1 cellular context compared by ENCODE assay signal in the genomic region with DNA sequence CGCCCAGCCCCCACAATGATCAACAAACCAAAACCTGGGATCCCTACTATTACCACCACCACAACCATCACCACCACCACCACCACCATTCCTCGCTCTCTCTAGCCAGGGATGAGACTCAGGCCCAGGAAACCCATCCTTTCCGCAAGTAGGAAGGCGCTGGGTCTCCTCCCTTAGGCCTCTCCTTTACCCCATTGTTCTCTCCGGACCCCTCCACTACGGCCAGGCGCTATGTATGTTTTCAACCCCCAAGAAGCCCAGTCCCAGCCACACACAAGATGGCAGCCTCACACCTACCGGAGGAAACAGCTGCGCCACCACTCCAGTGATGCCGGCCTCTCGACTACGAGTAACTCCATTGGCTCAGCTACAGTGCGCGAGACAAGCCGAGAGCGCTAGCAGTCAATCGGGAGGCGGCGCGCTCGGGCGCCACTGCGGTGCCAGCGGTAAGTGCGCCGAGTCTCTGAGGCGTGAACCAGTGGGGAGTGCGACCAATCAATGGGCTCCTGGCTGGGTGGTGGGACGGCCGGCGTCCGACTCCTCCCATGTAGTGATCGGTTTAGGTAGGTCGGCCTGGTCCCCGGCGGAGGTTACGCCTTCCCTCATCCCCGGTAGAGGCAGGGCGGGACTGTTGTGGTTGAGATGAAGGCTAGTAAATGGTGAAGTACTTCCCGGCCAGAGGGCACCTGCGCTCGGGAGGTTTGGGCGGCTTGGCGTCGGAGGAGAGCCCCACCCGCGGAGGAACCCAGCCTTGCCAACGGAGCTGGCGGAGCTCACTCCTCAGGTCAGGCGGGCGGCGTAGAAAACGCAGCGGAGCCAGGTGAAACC.
TF ChIP-seq lines count a peak whose summit lies in the region.

A gene (minus strand): TSS at position 376 of the 828 bp plus-strand sequence. CDS start 61,154 bp downstream, outside the sequence.
A gene with protein sequence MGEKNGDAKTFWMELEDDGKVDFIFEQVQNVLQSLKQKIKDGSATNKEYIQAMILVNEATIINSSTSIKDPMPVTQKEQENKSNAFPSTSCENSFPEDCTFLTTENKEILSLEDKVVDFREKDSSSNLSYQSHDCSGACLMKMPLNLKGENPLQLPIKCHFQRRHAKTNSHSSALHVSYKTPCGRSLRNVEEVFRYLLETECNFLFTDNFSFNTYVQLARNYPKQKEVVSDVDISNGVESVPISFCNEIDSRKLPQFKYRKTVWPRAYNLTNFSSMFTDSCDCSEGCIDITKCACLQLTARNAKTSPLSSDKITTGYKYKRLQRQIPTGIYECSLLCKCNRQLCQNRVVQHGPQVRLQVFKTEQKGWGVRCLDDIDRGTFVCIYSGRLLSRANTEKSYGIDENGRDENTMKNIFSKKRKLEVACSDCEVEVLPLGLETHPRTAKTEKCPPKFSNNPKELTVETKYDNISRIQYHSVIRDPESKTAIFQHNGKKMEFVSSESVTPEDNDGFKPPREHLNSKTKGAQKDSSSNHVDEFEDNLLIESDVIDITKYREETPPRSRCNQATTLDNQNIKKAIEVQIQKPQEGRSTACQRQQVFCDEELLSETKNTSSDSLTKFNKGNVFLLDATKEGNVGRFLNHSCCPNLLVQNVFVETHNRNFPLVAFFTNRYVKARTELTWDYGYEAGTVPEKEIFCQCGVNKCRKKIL (plus strand): TSS at position 586 of the 828 bp plus-strand sequence. CDS start 7,620 bp downstream, outside the sequence.

TF ChIP-seq in H1, 55 proteins besides CTCF, POLR2A, EP300 and RAD21:
- no peak for TF ChIP-seq GABPA (IDR thresholded peaks at IDR 0.05; ENCODE audit: borderline replicate concordance, insufficient read depth, low read length)
- TF ChIP-seq HDAC6 (IDR thresholded peaks at IDR 0.05; ENCODE audit: low read depth, low read length) = no peak
- peak; percentile 89 for TF ChIP-seq POLR2AphosphoS5 (IDR thresholded peaks at IDR 0.05; ENCODE audit: low read depth, low read length)
- TF ChIP-seq, protein P1, sequence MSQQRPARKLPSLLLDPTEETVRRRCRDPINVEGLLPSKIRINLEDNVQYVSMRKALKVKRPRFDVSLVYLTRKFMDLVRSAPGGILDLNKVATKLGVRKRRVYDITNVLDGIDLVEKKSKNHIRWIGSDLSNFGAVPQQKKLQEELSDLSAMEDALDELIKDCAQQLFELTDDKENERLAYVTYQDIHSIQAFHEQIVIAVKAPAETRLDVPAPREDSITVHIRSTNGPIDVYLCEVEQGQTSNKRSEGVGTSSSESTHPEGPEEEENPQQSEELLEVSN (IDR thresholded peaks at IDR 0.05) = peak; percentile 43; the same call in 1 of the 2 replicates
- TF ChIP-seq EGR1 (IDR thresholded peaks at IDR 0.05; ENCODE audit: borderline replicate concordance, low read depth, low read length) = no peak
- TF ChIP-seq, protein P2, sequence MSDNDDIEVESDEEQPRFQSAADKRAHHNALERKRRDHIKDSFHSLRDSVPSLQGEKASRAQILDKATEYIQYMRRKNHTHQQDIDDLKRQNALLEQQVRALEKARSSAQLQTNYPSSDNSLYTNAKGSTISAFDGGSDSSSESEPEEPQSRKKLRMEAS (IDR thresholded peaks at IDR 0.05) = peak; percentile 65
- TF ChIP-seq RXRA (IDR thresholded peaks at IDR 0.05; ENCODE audit: insufficient read depth, low read depth, low read length) = no peak
- TF ChIP-seq KDM5A (IDR thresholded peaks at IDR 0.05; ENCODE audit: low read length) = no peak
- TF ChIP-seq TBP (IDR thresholded peaks at IDR 0.05; ENCODE audit: low read depth, low read length) = peak; percentile 91
- TF ChIP-seq GTF2F1 (IDR thresholded peaks at IDR 0.05; ENCODE audit: borderline replicate concordance, low read depth, low read length) = peak; percentile 61; the same call in 1 of the 2 replicates
- TF ChIP-seq, protein P3, sequence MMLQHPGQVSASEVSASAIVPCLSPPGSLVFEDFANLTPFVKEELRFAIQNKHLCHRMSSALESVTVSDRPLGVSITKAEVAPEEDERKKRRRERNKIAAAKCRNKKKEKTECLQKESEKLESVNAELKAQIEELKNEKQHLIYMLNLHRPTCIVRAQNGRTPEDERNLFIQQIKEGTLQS (IDR thresholded peaks at IDR 0.05; ENCODE audit: insufficient read depth, low read depth, low read length) = no peak
- TF ChIP-seq RBBP5 (IDR thresholded peaks at IDR 0.05; ENCODE audit: borderline replicate concordance, low read depth, low read length) = peak; percentile 65; the same call in 1 of the 2 replicates
- TF ChIP-seq PHF8 (conservative IDR thresholded peaks at IDR 0.05; ENCODE audit: low read depth, low read length) = peak; percentile 85
- 0 out of 2 replicates have a peak, but pooled peaks have one; percentile 34 for TF ChIP-seq TCF12 (IDR thresholded peaks at IDR 0.05; ENCODE audit: low read depth, low read length)
- TF ChIP-seq CHD1 (IDR thresholded peaks at IDR 0.05; ENCODE audit: low read depth, low read length) = 0 out of 2 replicates have a peak, but pooled peaks have one; percentile 11
- TF ChIP-seq SIN3A (conservative IDR thresholded peaks at IDR 0.05 in 1 of 2, IDR thresholded peaks at IDR 0.05 in 1 of 2; ENCODE audit: low read depth in 1 of 2, low read length in 2 of 2) = peak; percentile 56 to 62; a peak in 2 of 4 replicates
- peak; percentile 84 for TF ChIP-seq ASH2L (IDR thresholded peaks at IDR 0.05; ENCODE audit: low read length)
- no peak for TF ChIP-seq SAP30 (IDR thresholded peaks at IDR 0.05; ENCODE audit: insufficient read depth, insufficient replicate concordance, low read length)
- peak; percentile 99 for TF ChIP-seq YY1 (IDR thresholded peaks at IDR 0.05; ENCODE audit: low read depth, low read length)
- TF ChIP-seq SUZ12 (IDR thresholded peaks at IDR 0.05; ENCODE audit: low read length) = no peak
- no peak for TF ChIP-seq SRF (IDR thresholded peaks at IDR 0.05; ENCODE audit: low read depth, low read length)
- TF ChIP-seq SP1 (IDR thresholded peaks at IDR 0.05; ENCODE audit: low read depth, low read length) = peak; percentile 74
- TF ChIP-seq KDM4A (IDR thresholded peaks at IDR 0.05; ENCODE audit: low read depth, low read length, severe bottlenecking) = peak; percentile 75
- no peak for TF ChIP-seq SIRT6 (IDR thresholded peaks at IDR 0.05; ENCODE audit: low read length)
- peak; percentile 54; the same call in 1 of the 2 replicates for TF ChIP-seq SP4 (IDR thresholded peaks at IDR 0.05; ENCODE audit: low read length)
- no peak for TF ChIP-seq TEAD4 (IDR thresholded peaks at IDR 0.05; ENCODE audit: low read depth, low read length)
- no peak for TF ChIP-seq BCL11A (IDR thresholded peaks at IDR 0.05; ENCODE audit: low read depth in 2 of 2, low read length in 2 of 2)
- TF ChIP-seq TAF7 (optimal IDR thresholded peaks at IDR 0.05; ENCODE audit: borderline replicate concordance, low read depth, low read length) = peak; percentile 84
- TF ChIP-seq CTBP2 (IDR thresholded peaks at IDR 0.05; ENCODE audit: borderline replicate concordance, insufficient read depth, insufficient read length, low read length) = peak; percentile 26
- peak; percentile 46 for TF ChIP-seq SIX5 (IDR thresholded peaks at IDR 0.05; ENCODE audit: low read depth, low read length)
- TF ChIP-seq CHD2 (IDR thresholded peaks at IDR 0.05; ENCODE audit: low read length) = peak; percentile 93
- TF ChIP-seq CBX8 (IDR thresholded peaks at IDR 0.05; ENCODE audit: borderline replicate concordance, low read depth, low read length) = no peak
- TF ChIP-seq BRCA1 (IDR thresholded peaks at IDR 0.05; ENCODE audit: low read depth, low read length) = peak; percentile 69
- peak; percentile 94 for TF ChIP-seq TAF1 (IDR thresholded peaks at IDR 0.05; ENCODE audit: low read depth, low read length)
- TF ChIP-seq CREB1 (IDR thresholded peaks at IDR 0.05) = peak; percentile 74
